Comparison of ENCODE assay signal across 8 cellular contexts in the genomic region with DNA sequence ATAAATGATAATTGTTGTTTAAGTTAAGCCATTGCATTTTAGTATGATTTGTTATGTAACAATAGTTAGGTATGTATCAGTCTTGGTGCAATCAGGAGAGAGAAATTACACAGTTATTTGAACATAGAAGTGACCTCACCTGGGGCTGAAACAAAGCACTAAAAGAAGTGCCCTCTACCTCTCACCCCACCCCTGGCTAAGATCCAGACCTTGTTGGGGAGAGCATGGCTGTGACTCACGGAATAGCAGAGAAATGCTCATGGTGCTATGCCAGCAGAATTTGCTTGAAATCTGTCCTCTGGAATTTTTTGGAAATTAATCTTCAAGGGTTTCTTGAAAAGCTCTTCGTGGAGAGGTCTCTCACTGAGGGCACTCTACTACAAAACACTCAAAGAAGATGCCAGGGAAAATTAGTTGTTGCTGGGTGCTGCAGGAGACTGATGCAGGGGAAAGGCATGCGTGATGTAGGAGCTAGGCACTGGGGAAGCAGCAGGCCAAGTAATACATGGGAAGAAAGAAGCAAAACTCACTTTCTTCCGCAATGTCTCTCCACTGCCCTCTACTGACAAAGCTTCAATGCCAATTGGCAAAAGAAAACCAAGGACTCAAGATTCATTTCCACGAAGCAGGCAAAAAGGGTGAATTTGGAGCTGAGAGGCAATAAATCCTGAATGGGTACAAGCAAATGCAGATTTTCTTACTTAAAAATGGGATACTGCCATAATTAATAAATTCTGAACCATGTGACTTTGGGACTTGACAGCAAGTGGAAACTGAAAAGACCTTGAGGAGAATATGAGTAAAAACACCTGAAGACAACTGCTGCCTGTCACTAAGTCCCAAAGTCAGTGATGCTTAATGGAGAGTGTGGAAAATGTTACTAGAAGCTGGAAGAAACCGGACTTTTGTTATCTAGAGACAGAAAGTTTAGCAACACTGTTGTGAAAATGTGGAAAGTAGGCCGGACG.
DNase-seq lines count a peak whose midpoint lies in the region; ATAC-seq, FAIRE-seq and TF ChIP-seq lines count a peak whose summit lies in the region.

No MANE protein-coding gene starts in this region.

- peaks cover 21% of the 10 kb centered on the region for H3K4me1 Mint-ChIP-seq in type B pancreatic cell (ENCODE audit: unreplicated experiment)

- DNase-seq in AG09309 (ENCODE audit: low read depth): no peak
- DNase-seq in GM12892 (ENCODE audit: insufficient read length): no peak
- DNase-seq in OCI-M1 (lab: John Stamatoyannopoulos, UW): peak; percentile 90
- no peak for DNase-seq in esophagus squamous epithelium (lab: John Stamatoyannopoulos, UW)
- no peak for DNase-seq in type B pancreatic cell (ENCODE audit: extremely low spot score, unreplicated experiment)

- no peak for TF ChIP-seq POLR2A in GM12892 (IDR thresholded peaks at IDR 0.05; ENCODE audit: low read depth, low read length)
- TF ChIP-seq POLR2A in esophagus squamous epithelium (IDR thresholded peaks at IDR 0.05): no peak

- no peaks in the 10 kb centered on the region for H3K9me3 ChIP-seq in esophagus squamous epithelium

- H3K4me3 ChIP-seq in AG09309 (ENCODE audit: control insufficient read depth, low read depth, low read length) (no peak overlapping the region), esophagus squamous epithelium (no peak overlapping the region)

- 42 to 46% methylated on average over 8 of the region's 8 CpGs for WGBS in esophagus squamous epithelium, 2 donors

- H3K27me3 Mint-ChIP-seq in type B pancreatic cell: peaks cover 34% of the 10 kb centered on the region

- intact Hi-C loops in esophagus squamous epithelium (cut with DNase I): no loop called here

- no peaks in the 10 kb centered on the region for H3K36me3 ChIP-seq in esophagus squamous epithelium

- TF ChIP-seq CTCF in AG09309 (IDR thresholded peaks at IDR 0.05; ENCODE audit: control insufficient read depth, insufficient read depth, low read depth, low read length, missing control alignments) (peak; percentile 73), esophagus squamous epithelium (IDR thresholded peaks at IDR 0.05) (peak; percentile 23 to 69 (median 47)), type B pancreatic cell (conservative IDR thresholded peaks at IDR 0.05) (peak; percentile 80)

- H3K4me1 ChIP-seq in esophagus squamous epithelium: peaks cover 0 to 12% (median 0%) of the 10 kb centered on the region in 3 donors

- H3K36me3 Mint-ChIP-seq in type B pancreatic cell: no peaks in the 10 kb centered on the region

- H3K27me3 ChIP-seq in esophagus squamous epithelium: peaks cover 0 to 87% (median 0%) of the 10 kb centered on the region in 4 donors

- peak overlapping the region; percentile 21 for H3K27ac Mint-ChIP-seq in type B pancreatic cell

- peak; percentile 90 for FAIRE-seq in GM12892 (lab: Jason Lieb, UNC)

- ATAC-seq in GM19455 (IDR thresholded peaks at IDR 0.05; ENCODE audit: unreplicated experiment): no peak
- ATAC-seq in HG02759 (IDR thresholded peaks at IDR 0.05; ENCODE audit: unreplicated experiment): no peak
- no peak for ATAC-seq in GM21515 (IDR thresholded peaks at IDR 0.05; ENCODE audit: unreplicated experiment)

- H3K9me3 Mint-ChIP-seq in type B pancreatic cell: no peaks in the 10 kb centered on the region

- no peak overlapping the region for H3K27ac ChIP-seq in esophagus squamous epithelium

- H3K4me3 Mint-ChIP-seq in type B pancreatic cell: no peak overlapping the region
